8 cellular contexts compared by ENCODE assay signal in the genomic region with DNA sequence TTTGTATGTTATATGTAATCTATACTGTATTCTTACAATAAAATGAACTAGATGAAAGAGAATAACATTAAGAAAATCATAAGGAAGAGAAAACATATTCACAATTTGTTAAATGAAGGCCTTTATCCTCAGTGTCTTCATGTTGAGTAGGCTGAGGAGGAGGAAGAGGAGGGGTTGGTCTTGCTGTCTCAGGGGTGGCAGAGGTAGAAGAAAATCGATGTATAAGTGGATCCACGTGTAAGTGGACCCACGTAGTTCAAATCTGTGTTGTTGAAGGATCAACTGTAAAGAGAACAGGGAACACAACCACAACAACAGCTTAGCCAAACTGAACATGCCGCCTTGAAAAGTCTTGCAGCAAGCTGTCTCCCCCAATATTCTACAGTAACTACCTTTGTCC.
"Had no signal": no experiment of that assay in that cellular context is flagged by ENCODE, and none has a peak within 500 bp of the region (broad histone marks: within the 10 kb centered on the region; RNA-seq: fewer than 3 reads in every experiment).

No MANE protein-coding gene starts in this region.

- H2AFZ ChIP-seq: GM23248 had no signal

- H3K9me3 Mint-ChIP-seq: H9, HFFc6 had no signal

- H3K4me1 ChIP-seq: HAP-1 had no signal

- H3K4me3 Mint-ChIP-seq: H9, HFFc6 had no signal

- DNase-seq: GM23248, GOT3, H7, H9, HCEC 1CT, HFFc6 had no signal

- H3K27ac Mint-ChIP-seq: H9, HFFc6 had no signal

- H3K4me3 ChIP-seq: GM23248, HAP-1 had no signal

- H3K9ac ChIP-seq: GM23248 had no signal

- H3K9me3 ChIP-seq: HAP-1 had no signal

- H3K27ac ChIP-seq: GM23248 had no signal

- ATAC-seq: HCT116 had no signal

- H3K36me3 ChIP-seq: HAP-1 had no signal
